13 cellular contexts compared by ENCODE assay signal in the genomic region with DNA sequence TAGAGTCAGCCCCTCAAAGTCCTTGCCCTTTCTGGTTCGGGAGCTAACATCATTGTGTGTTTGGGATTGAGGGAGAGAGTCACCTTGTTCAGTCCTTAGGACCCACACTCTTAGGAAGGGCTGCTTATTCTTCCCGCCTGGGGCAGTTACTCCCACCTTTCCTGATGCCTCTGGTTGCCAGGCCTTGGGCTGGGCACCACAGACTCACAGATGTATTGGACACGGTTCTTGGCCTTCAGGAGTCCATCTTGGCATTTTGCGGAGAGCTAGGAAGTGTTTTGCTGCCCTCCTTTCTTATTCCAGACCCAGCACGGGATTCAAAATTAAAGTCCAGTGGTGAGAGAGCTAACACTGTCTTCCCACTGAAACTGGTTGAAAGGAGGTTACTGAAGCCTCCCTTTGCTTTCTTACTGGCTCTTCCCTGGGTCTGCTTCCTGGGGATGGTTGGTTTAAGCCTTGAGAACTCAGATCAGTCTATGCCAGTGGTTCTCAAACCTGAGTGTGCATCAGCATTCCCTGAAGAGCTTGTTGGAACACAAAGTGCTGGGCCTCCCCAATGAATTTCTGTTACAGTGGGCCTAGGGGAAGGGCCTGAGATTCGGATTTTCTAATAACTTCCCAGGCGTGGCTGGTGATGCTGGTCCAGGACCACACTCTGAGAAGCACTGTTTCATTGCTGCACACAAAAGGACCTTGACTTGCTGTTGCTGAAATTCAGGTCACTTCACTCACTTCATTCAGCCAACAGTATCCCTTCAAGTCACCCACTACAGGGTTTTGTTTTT. TPM values are rescaled to one million over a fixed set of nuclear protein-coding genes. Genes with fewer than 3 reads are reported as not detected.
DNase-seq lines count a peak whose midpoint lies in the region; ATAC-seq, FAIRE-seq and TF ChIP-seq lines count a peak whose summit lies in the region.
"Had no signal": no experiment of that assay in that cellular context is flagged by ENCODE, and none has a peak within 500 bp of the region (broad histone marks: within the 10 kb centered on the region; RNA-seq: fewer than 3 reads in every experiment).

No MANE protein-coding gene starts in this region.

- no peaks in the 10 kb centered on the region for H3K9me2 ChIP-seq in PC-3 (replicated peaks; ENCODE audit: low read length)

- intact Hi-C loops in PC-3 (cut with micrococcal nuclease): loop anchor here (2.0 to 10.0 kb wide), 2 partner anchors 59 to 61 kb away; partner anchors contain the start of gene SLC35E4

- H2AFZ ChIP-seq in PC-3 (ENCODE audit: low read length): no peak overlapping the region

- H3K27ac ChIP-seq in PC-3 (ENCODE audit: low read length): no peak overlapping the region
- no peak overlapping the region for H3K27ac ChIP-seq in endodermal cell (ENCODE audit: low read depth, low read length)
- no peak overlapping the region for H3K27ac ChIP-seq in rectal smooth muscle tissue (ENCODE audit: low read depth, low read length)
- H3K27ac ChIP-seq in small intestine (ENCODE audit: low read depth in 1 of 2, low read length in 1 of 2): no peak overlapping the region

- H3K27me3 Mint-ChIP-seq in T-helper 2 cell treated with Interferon-gamma antibody and Interleukin-4, amounts not matched to agents 5 μg/mL and 100 μg/mL, for 36 hours (ENCODE audit: low read depth): peaks cover 24% of the 10 kb centered on the region
- H3K27me3 Mint-ChIP-seq in endodermal cell (ENCODE audit: insufficient read depth): peaks cover 32% of the 10 kb centered on the region

- ATAC-seq in PC-3 (no peak), omental fat pad (ENCODE audit: low FRiP score) (no peak)

- peaks cover 2% of the 10 kb centered on the region for H3K36me3 Mint-ChIP-seq in T-helper 2 cell treated with Interferon-gamma antibody and Interleukin-4, amounts not matched to agents 5 μg/mL and 100 μg/mL, for 36 hours (ENCODE audit: low read depth)
- H3K36me3 Mint-ChIP-seq in endodermal cell (ENCODE audit: low read depth): no peaks in the 10 kb centered on the region

- BruUV-seq in PC-3 (replicated peaks; lab: Mats Ljungman, UMichigan): no TSS peak

- H3K4me1 ChIP-seq in PC-3 (ENCODE audit: insufficient read depth, low read length) (peaks cover 9% of the 10 kb centered on the region; the same call in 1 of the 2 replicates), endodermal cell (ENCODE audit: control insufficient read depth, insufficient read depth, low read length) (peaks cover 4% of the 10 kb centered on the region), rectal smooth muscle tissue (ENCODE audit: control insufficient read depth, insufficient read depth, low read length) (peaks cover 6% of the 10 kb centered on the region), small intestine (ENCODE audit: control insufficient read depth in 2 of 2, insufficient read depth in 1 of 2, low read depth in 1 of 2, low read length in 1 of 2) (no peaks in the 10 kb centered on the region)

- H3K4me1 Mint-ChIP-seq in T-helper 2 cell treated with Interferon-gamma antibody and Interleukin-4, amounts not matched to agents 5 μg/mL and 100 μg/mL, for 36 hours (ENCODE audit: low read depth): peaks cover 3% of the 10 kb centered on the region
- H3K4me1 Mint-ChIP-seq in endodermal cell: peaks cover 8% of the 10 kb centered on the region

- no peaks in the 10 kb centered on the region for H4K20me1 ChIP-seq in PC-3 (ENCODE audit: low read length)

- H3K4me3 Mint-ChIP-seq in T-helper 2 cell treated with Interferon-gamma antibody and Interleukin-4, amounts not matched to agents 5 μg/mL and 100 μg/mL, for 36 hours: peak overlapping the region; percentile 72
- H3K4me3 Mint-ChIP-seq in endodermal cell: peak overlapping the region; percentile 59

- TF ChIP-seq CTCF in PC-3 (conservative IDR thresholded peaks at IDR 0.05; ENCODE audit: low read depth, low read length): no peak
- no peak for TF ChIP-seq CTCF in endodermal cell (conservative IDR thresholded peaks at IDR 0.05)
- TF ChIP-seq CTCF in omental fat pad (IDR thresholded peaks at IDR 0.05): no peak

- CTCF ChIA-PET in PC-3 (lab: Charles Lee): no interaction called here

- H3K27me3 ChIP-seq in PC-3 (ENCODE audit: low read length): no peaks in the 10 kb centered on the region
- H3K27me3 ChIP-seq in endodermal cell (ENCODE audit: control insufficient read depth, insufficient read depth, low read length, poor library complexity, severe bottlenecking): peaks cover 31% of the 10 kb centered on the region
- H3K27me3 ChIP-seq in rectal smooth muscle tissue (ENCODE audit: control insufficient read depth, insufficient read depth, low read length): peaks cover 3% of the 10 kb centered on the region
- H3K27me3 ChIP-seq in small intestine (ENCODE audit: control insufficient read depth in 2 of 2, insufficient read depth in 2 of 2, low read length in 2 of 2): no peaks in the 10 kb centered on the region

- H3K9ac ChIP-seq in PC-3 (ENCODE audit: low read length) (no peak overlapping the region), endodermal cell (ENCODE audit: extremely low read depth, low read length, poor library complexity, severe bottlenecking) (no peak overlapping the region), rectal smooth muscle tissue (ENCODE audit: low read length) (no peak overlapping the region)

- POLR2A ChIA-PET in PC-3 (lab: Charles Lee; ENCODE audit: unreplicated experiment): no interaction called here

- no peaks in the 10 kb centered on the region for H3K9me3 ChIP-seq in PC-3 (ENCODE audit: low read length)
- H3K9me3 ChIP-seq in endodermal cell (ENCODE audit: control insufficient read depth, low read length): no peaks in the 10 kb centered on the region
- H3K9me3 ChIP-seq in small intestine (ENCODE audit: control insufficient read depth, low read depth): no peaks in the 10 kb centered on the region
- H3K9me3 ChIP-seq: tibial artery had no signal

- no peaks in the 10 kb centered on the region for H3K9me3 Mint-ChIP-seq in T-helper 2 cell treated with Interferon-gamma antibody and Interleukin-4, amounts not matched to agents 5 μg/mL and 100 μg/mL, for 36 hours
- no peaks in the 10 kb centered on the region for H3K9me3 Mint-ChIP-seq in endodermal cell

- H3K4me3 ChIP-seq in PC-3 (ENCODE audit: low read length) (no peak overlapping the region), endodermal cell (ENCODE audit: low read length) (no peak overlapping the region), rectal smooth muscle tissue (ENCODE audit: low read length) (peak overlapping the region; percentile 86), small intestine (ENCODE audit: low read depth in 1 of 2, low read length in 2 of 2) (no peak overlapping the region)

- 93 to 95% methylated on average over 5 to 7 of the region's 7 CpGs for WGBS in endodermal cell (ENCODE audit: insufficient coverage in 1 of 2, insufficient read length in 1 of 2), 2 experiments
- WGBS in small intestine, 3 donors: 77 to 91% (median 86%) methylated on average over 7 of the region's 7 CpGs

- H3K4me2 ChIP-seq in PC-3 (ENCODE audit: low read length): peak overlapping the region; percentile 91; the same call in 1 of the 2 replicates

- no peak for FAIRE-seq in small intestine (lab: Jason Lieb, UNC)

- no peaks in the 10 kb centered on the region for H3F3A ChIP-seq in PC-3 (ENCODE audit: low read length, unreplicated experiment)

- H3K79me2 ChIP-seq in PC-3 (ENCODE audit: low read length): no peaks in the 10 kb centered on the region

- H3K27ac Mint-ChIP-seq in T-helper 2 cell treated with Interferon-gamma antibody and Interleukin-4, amounts not matched to agents 5 μg/mL and 100 μg/mL, for 36 hours: peak overlapping the region; percentile 54
- H3K27ac Mint-ChIP-seq in endodermal cell: no peak overlapping the region

- no peaks in the 10 kb centered on the region for H3K36me3 ChIP-seq in PC-3 (ENCODE audit: low read depth, low read length)
- H3K36me3 ChIP-seq in endodermal cell (ENCODE audit: control insufficient read depth, insufficient read depth, low read length): no peaks in the 10 kb centered on the region
- no peaks in the 10 kb centered on the region for H3K36me3 ChIP-seq in rectal smooth muscle tissue (ENCODE audit: control insufficient read depth, insufficient read depth, low read length)
- H3K36me3 ChIP-seq in small intestine (ENCODE audit: control insufficient read depth in 2 of 2, insufficient read depth in 2 of 2, low read length in 2 of 2): no peaks in the 10 kb centered on the region
- H3K36me3 ChIP-seq: tibial artery had no signal

- no peak for DNase-seq in T-helper 2 cell treated with Interferon-gamma antibody and Interleukin-4, amounts not matched to agents 5 μg/mL and 100 μg/mL, for 36 hours (ENCODE audit: low spot score)
- no peak for DNase-seq in T-helper 2 cell
- no peak for DNase-seq in PC-3
- DNase-seq in endodermal cell: no peak
- no peak for DNase-seq in NCI-H2227 (lab: John Stamatoyannopoulos, UW; ENCODE audit: unreplicated experiment)
- DNase-seq in omental fat pad (ENCODE audit: low spot score): no peak
- no peak for DNase-seq in small intestine
- DNase-seq: DMS79 treated with DMSO at 0.1 percent for 48 hours; erythroblast; RPMI8226; stimulated activated CD4-positive, alpha-beta T cell treated with anti-CD3 and anti-CD28 coated beads, Interleukin-4, amount 100 ng/mL, for 4 hours; tibial artery had no signal

RNA-seq across cellular contexts. Expression of gene OSBP2, which starts 1.4 kb away (rescaled TPM):
- 10.2 and 15.1 TPM in 2 replicates for total RNA-seq in PC-3 (2014; rRNA removed)
- total RNA-seq in endodermal cell: 10 to 100 TPM in 1 of 2 donors, 1 to 10 TPM in 1; 6.8 to 11.1 TPM
- 4.7 TPM for polyA plus RNA-seq in endodermal cell (2013, experiment 1 of 2)
- polyA plus RNA-seq in endodermal cell (2013, experiment 2 of 2): 4.3 TPM
- total RNA-seq in omental fat pad: 1 to 10 TPM; 1.3 to 7.4 (median 4.4) TPM
- polyA plus RNA-seq in small intestine: 1 to 10 TPM; 1.3 to 2.2 (median 1.4) TPM

RNA-seq across cellular contexts. Expression of gene DUSP18, which starts 28.4 kb away (rescaled TPM):
- 7.7 and 11.5 TPM in 2 replicates for total RNA-seq in PC-3 (2014; rRNA removed)
- total RNA-seq in endodermal cell: 1 to 10 TPM; 7.3 to 7.6 TPM
- polyA plus RNA-seq in endodermal cell (2013, experiment 1 of 2): 7.5 TPM
- polyA plus RNA-seq in endodermal cell (2013, experiment 2 of 2): 7.4 TPM
- 10 to 100 TPM in 1 of 4 donors, 1 to 10 TPM in 3; 5.8 to 18.0 (median 8.2) TPM for total RNA-seq in omental fat pad
- polyA plus RNA-seq in small intestine: 1 to 10 TPM; 4.3 to 9.4 (median 6.0) TPM
